Comparison of ENCODE assay signal across 10 cellular contexts in the genomic region with DNA sequence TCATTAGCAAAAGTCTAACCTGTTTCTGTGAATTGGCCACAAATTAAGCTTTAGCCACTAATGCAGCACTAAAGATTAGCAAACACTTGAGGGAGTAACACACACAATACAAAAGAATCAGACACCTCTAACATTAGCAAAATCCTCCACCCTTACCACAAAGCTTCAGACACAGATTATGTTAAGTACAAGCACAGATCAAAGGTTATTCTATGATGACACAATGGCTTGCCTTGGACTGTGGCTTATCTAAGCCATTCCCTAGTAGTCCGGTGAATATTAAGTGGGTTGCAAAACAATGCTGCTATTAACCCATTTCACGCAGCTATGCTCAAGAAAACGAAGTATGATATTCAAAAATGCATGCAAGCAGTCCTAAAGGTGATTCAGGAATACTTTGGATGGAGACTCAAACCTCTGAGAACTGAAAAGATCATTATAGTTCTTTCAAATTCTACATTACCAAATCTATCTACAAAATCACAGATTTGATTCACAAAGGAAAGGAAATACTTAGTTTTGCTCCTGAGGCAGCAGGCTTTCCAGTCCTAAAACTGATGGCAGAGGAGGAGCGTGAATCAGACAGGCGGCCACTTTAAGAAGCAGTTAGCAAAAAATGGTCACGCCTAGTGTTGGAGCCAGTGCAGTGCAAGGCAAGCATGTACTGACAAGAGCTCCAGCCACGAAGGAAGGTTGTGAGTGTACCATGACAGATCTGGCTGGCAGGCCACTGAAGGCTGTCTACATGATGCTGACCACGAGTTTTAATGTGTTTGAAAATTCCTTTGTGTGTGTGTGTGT.
A peak's percentile ranks its signal among the peaks of the same experiment; 100 is the strongest.
DNase-seq lines count a peak whose midpoint lies in the region; ATAC-seq and TF ChIP-seq lines count a peak whose summit lies in the region.
"Had no signal": no experiment of that assay in that cellular context is flagged by ENCODE, and none has a peak within 500 bp of the region (broad histone marks: within the 10 kb centered on the region; RNA-seq: fewer than 3 reads in every experiment).

No MANE protein-coding gene starts in this region.

- H3K9me3 ChIP-seq in right cardiac atrium (ENCODE audit: control insufficient read depth, low read length) (no peaks in the 10 kb centered on the region), aorta (ENCODE audit: control insufficient read depth, low read length) (no peaks in the 10 kb centered on the region)

- H3K4me3 Mint-ChIP-seq in activated CD4-positive, alpha-beta memory T cell treated with anti-CD3 and anti-CD28 coated beads, Interleukin-2, amount 10 ng/mL, durations not matched to agents 7 days and 5 days, result no peak overlapping the region
- H3K4me3 Mint-ChIP-seq: CD8-positive, alpha-beta memory T cell; T-helper 2 cell treated with Interferon-gamma antibody and Interleukin-4, amounts not matched to agents 5 μg/mL and 100 μg/mL, for 36 hours had no signal

- H3K36me3 ChIP-seq in aorta (ENCODE audit: control insufficient read depth in 1 of 2, insufficient read depth in 2 of 2, low read length in 1 of 2), result no peaks in the 10 kb centered on the region

- no peak overlapping the region for H3K27ac Mint-ChIP-seq in activated CD4-positive, alpha-beta memory T cell treated with anti-CD3 and anti-CD28 coated beads, Interleukin-2, amount 10 ng/mL, durations not matched to agents 7 days and 5 days
- H3K27ac Mint-ChIP-seq: T-helper 2 cell treated with Interferon-gamma antibody and Interleukin-4, amounts not matched to agents 5 μg/mL and 100 μg/mL, for 36 hours had no signal

- intact Hi-C loops in right cardiac atrium (cut with DNase I) (no loop called here), aorta (cut with DNase I) (no loop called here)

- peak; percentile 63 to 74 for ATAC-seq in right cardiac atrium
- peak; percentile 72 for ATAC-seq in aorta (ENCODE audit: low FRiP score)
- no peak for ATAC-seq in GM19452 (IDR thresholded peaks at IDR 0.05; ENCODE audit: unreplicated experiment)

- H3K27me3 Mint-ChIP-seq in activated CD4-positive, alpha-beta memory T cell treated with anti-CD3 and anti-CD28 coated beads, Interleukin-2, amount 10 ng/mL, durations not matched to agents 7 days and 5 days, result no peaks in the 10 kb centered on the region
- H3K27me3 Mint-ChIP-seq: CD8-positive, alpha-beta memory T cell had no signal

- H3K4me3 ChIP-seq in right cardiac atrium (ENCODE audit: low read length) (no peak overlapping the region), aorta (ENCODE audit: low read length in 2 of 2) (no peak overlapping the region)

- H3K27ac ChIP-seq in VCaP, result peak overlapping the region; percentile 79
- peak overlapping the region; percentile 43 for H3K27ac ChIP-seq in right cardiac atrium (ENCODE audit: low read length)
- H3K27ac ChIP-seq in aorta (ENCODE audit: low read depth in 1 of 2, low read length in 2 of 2), result no peak overlapping the region

- peaks cover 10% of the 10 kb centered on the region for H3K4me1 Mint-ChIP-seq in activated CD4-positive, alpha-beta memory T cell treated with anti-CD3 and anti-CD28 coated beads, Interleukin-2, amount 10 ng/mL, durations not matched to agents 7 days and 5 days

- TF ChIP-seq CTCF in VCaP (conservative IDR thresholded peaks at IDR 0.05), result no peak

- no peaks in the 10 kb centered on the region for H3K9me3 Mint-ChIP-seq in activated CD4-positive, alpha-beta memory T cell treated with anti-CD3 and anti-CD28 coated beads, Interleukin-2, amount 10 ng/mL, durations not matched to agents 7 days and 5 days
- H3K9me3 Mint-ChIP-seq: CD8-positive, alpha-beta memory T cell; T-helper 2 cell treated with Interferon-gamma antibody and Interleukin-4, amounts not matched to agents 5 μg/mL and 100 μg/mL, for 36 hours had no signal

- CTCF ChIA-PET in activated CD4-positive, alpha-beta memory T cell treated with anti-CD3 and anti-CD28 coated beads, Interleukin-2, amount 10 ng/mL, durations not matched to agents 7 days and 5 days (lab: Charles Lee), result interaction anchor here (1.0 kb wide), 1 partner anchor 9 kb away, joined by 3 read pairs; no protein-coding TSS in a partner anchor

- WGBS in right cardiac atrium, result 61% methylated on average over 8 of the region's 8 CpGs
- 44 to 53% methylated on average over 8 of the region's 8 CpGs for WGBS in aorta, 2 donors

- POLR2A ChIA-PET in activated CD4-positive, alpha-beta memory T cell treated with anti-CD3 and anti-CD28 coated beads, Interleukin-2, amount 10 ng/mL, durations not matched to agents 7 days and 5 days (lab: Charles Lee), result no interaction called here

- DNase-seq in stimulated activated CD4-positive, alpha-beta T cell treated with anti-CD3 and anti-CD28 coated beads, Interleukin-15, amount 100 ng/mL, for 24 hours, result peak; percentile 5
- no peak for DNase-seq in stimulated activated CD4-positive, alpha-beta T cell treated with anti-CD3 and anti-CD28 coated beads, Interleukin-2, amount 100 ng/mL, for 24 hours
- peak in 2 of 3 donors; percentile 28 to 68 for DNase-seq in right cardiac atrium
- DNase-seq in aorta, result peak in 1 of 2 donors; percentile 58
- DNase-seq in activated CD4-positive, alpha-beta memory T cell treated with anti-CD3 and anti-CD28 coated beads, Interleukin-2, amount 10 ng/mL, durations not matched to agents 7 days and 5 days, result no peak
- DNase-seq in activated CD4-positive, alpha-beta T cell treated with anti-CD3 and anti-CD28 coated beads, Interleukin-2, amount 50 U/mL, for 1 hour, result no peak
- DNase-seq: CD8-positive, alpha-beta memory T cell had no signal

- H3K4me1 ChIP-seq in right cardiac atrium (ENCODE audit: control insufficient read depth, insufficient read depth, low read length), result peaks cover 4% of the 10 kb centered on the region
- H3K4me1 ChIP-seq in aorta (ENCODE audit: control insufficient read depth in 1 of 2, insufficient read depth in 2 of 2, low read length in 2 of 2), result no peaks in the 10 kb centered on the region

- H3K36me3 Mint-ChIP-seq in activated CD4-positive, alpha-beta memory T cell treated with anti-CD3 and anti-CD28 coated beads, Interleukin-2, amount 10 ng/mL, durations not matched to agents 7 days and 5 days (ENCODE audit: low read depth), result peaks cover 8% of the 10 kb centered on the region

- H3K27me3 ChIP-seq in right cardiac atrium (ENCODE audit: control insufficient read depth, insufficient read depth), result no peaks in the 10 kb centered on the region
- H3K27me3 ChIP-seq in aorta (ENCODE audit: control insufficient read depth in 1 of 2, insufficient read depth in 2 of 2, low read length in 1 of 2), result no peaks in the 10 kb centered on the region

Comparison
In these comparisons a context has a peak if more than half of its experiments do, and no peak if none do; other contexts are left out.
1. DNase-seq: peak in stimulated activated CD4-positive, alpha-beta T cell treated with anti-CD3 and anti-CD28 coated beads, Interleukin-15, amount 100 ng/mL, for 24 hours (single experiment) and right cardiac atrium (2 of 3); none in stimulated activated CD4-positive, alpha-beta T cell treated with anti-CD3 and anti-CD28 coated beads, Interleukin-2, amount 100 ng/mL, for 24 hours (0 of 2), activated CD4-positive, alpha-beta memory T cell treated with anti-CD3 and anti-CD28 coated beads, Interleukin-2, amount 10 ng/mL, durations not matched to agents 7 days and 5 days (single experiment) and activated CD4-positive, alpha-beta T cell treated with anti-CD3 and anti-CD28 coated beads, Interleukin-2, amount 50 U/mL, for 1 hour (single experiment).
2. H3K27ac ChIP-seq: peak in VCaP (single experiment) and right cardiac atrium (single experiment); none in aorta (0 of 2).